7 cellular contexts compared by ENCODE assay signal in the genomic region with DNA sequence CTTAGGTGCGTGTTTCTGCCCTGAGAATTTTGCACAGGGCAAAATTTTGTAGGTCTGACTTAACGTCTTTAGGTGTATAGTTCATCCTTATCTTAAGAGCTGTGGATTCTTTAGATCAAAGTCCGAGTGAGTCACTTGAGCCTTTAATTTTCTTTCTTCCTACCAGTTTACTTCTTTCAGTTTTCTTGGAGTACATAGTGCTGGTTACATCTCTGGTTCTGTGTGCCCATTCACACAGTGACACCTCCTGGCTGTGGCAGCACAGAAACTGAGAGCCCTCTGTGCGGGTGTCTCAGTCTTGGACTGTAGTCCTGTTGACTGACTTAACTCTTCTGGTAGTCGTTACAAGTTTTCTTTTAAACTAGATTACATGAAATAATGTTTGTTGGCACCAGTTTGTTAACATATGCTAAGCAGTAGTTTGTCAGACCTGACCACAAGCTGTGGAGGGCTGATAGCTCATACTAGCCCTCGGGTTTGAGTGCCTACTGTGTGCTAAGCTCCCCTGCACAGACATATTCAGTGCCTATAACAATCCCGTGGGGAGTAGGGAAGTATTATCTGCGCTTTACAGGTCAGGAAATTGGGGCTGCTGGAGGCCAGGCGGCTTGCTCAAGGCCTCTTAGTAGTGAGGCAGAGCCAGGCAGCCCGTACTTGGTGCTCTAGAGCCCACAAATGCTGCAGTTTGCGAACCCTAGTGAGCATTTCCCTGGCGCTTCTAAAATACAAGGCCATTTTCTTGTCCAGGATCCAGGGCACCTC. TPM values are rescaled to one million over a fixed set of nuclear protein-coding genes. Genes with fewer than 3 reads are reported as not detected.
DNase-seq lines count a peak whose midpoint lies in the region; ATAC-seq and TF ChIP-seq lines count a peak whose summit lies in the region.

No MANE protein-coding gene starts in this region.

- no peaks in the 10 kb centered on the region for H3K9me3 ChIP-seq in muscle layer of duodenum (ENCODE audit: control insufficient read depth in 1 of 2, low read length in 2 of 2)
- H3K9me3 ChIP-seq in thyroid gland = no peaks in the 10 kb centered on the region

- H3K9me3 Mint-ChIP-seq in effector memory CD8-positive, alpha-beta T cell = no peaks in the 10 kb centered on the region

- ATAC-seq in effector memory CD8-positive, alpha-beta T cell (replicated peaks) = peak; percentile 32

- H3K36me3 Mint-ChIP-seq in effector memory CD8-positive, alpha-beta T cell (ENCODE audit: insufficient read depth) = peaks cover 13% of the 10 kb centered on the region

- peak overlapping the region; percentile 71 for H3K27ac ChIP-seq in muscle layer of duodenum (ENCODE audit: low read length)
- peak overlapping the region in 2 of 3 donors; percentile 69 to 81 for H3K27ac ChIP-seq in thyroid gland

- 31 to 42% methylated on average over 12 of the region's 12 CpGs for WGBS in thyroid gland, 2 donors

- no peaks in the 10 kb centered on the region for H3K27me3 Mint-ChIP-seq in effector memory CD8-positive, alpha-beta T cell

- peak overlapping the region; percentile 89 to 97 for H3K27ac Mint-ChIP-seq in effector memory CD8-positive, alpha-beta T cell

- in situ Hi-C loops in GM13977 (cut with MboI; ENCODE audit: low pct_unique_long_range_greater_than_20kb, low sequenced_read_pairs, unreplicated experiment) = no loop called here

- H3K4me3 Mint-ChIP-seq in effector memory CD8-positive, alpha-beta T cell = peak overlapping the region; percentile 97 to 98

- H3K4me1 ChIP-seq in muscle layer of duodenum (ENCODE audit: control insufficient read depth in 1 of 2, insufficient read depth in 2 of 2, low read length in 2 of 2) (peaks cover 3 to 48% of the 10 kb centered on the region in 2 donors), thyroid gland (peaks cover 36 to 59% of the 10 kb centered on the region in 2 donors)

- H3K4me1 Mint-ChIP-seq in effector memory CD8-positive, alpha-beta T cell (ENCODE audit: low read depth in 2 of 2) = peaks cover 63 to 68% of the 10 kb centered on the region in 2 donors

- H3K36me3 ChIP-seq in muscle layer of duodenum (ENCODE audit: control insufficient read depth in 1 of 2, insufficient read depth in 2 of 2, low read length in 2 of 2) (no peaks in the 10 kb centered on the region), thyroid gland (no peaks in the 10 kb centered on the region)

- H3K27me3 ChIP-seq in muscle layer of duodenum (ENCODE audit: low read depth, low read length) = no peaks in the 10 kb centered on the region
- H3K27me3 ChIP-seq in thyroid gland = no peaks in the 10 kb centered on the region

- intact Hi-C loops in thyroid gland (cut with DNase I) = no loop called here

- DNase-seq in GM13977 (ENCODE audit: low spot score) = peak; percentile 43
- DNase-seq in Kasumi-1 (lab: John Stamatoyannopoulos, UW) = peak; percentile 54 to 65
- peak; percentile 73 for DNase-seq in activated CD4-positive, alpha-beta T cell treated with anti-CD3 and anti-CD28 coated beads for 48 hours
- peak; percentile 25 to 36 (median 30) for DNase-seq in effector memory CD8-positive, alpha-beta T cell
- peak in 1 of 2 donors; percentile 37 for DNase-seq in thyroid gland
- DNase-seq in islet precursor cell = no peak

- H3K4me3 ChIP-seq in muscle layer of duodenum (ENCODE audit: low read depth in 1 of 2, low read length in 2 of 2) = peak overlapping the region; percentile 68 to 88
- peak overlapping the region; percentile 27 to 93 (median 93) for H3K4me3 ChIP-seq in thyroid gland (replicated peaks in 1 of 3)

- TF ChIP-seq CTCF in GM13977 (IDR thresholded peaks at IDR 0.05; ENCODE audit: extremely low read depth, insufficient read depth, missing control alignments) = peak; percentile 43
- peak in 3 of 6 experiments; percentile 16 to 28 (median 22) for TF ChIP-seq CTCF in thyroid gland (IDR thresholded peaks at IDR 0.05)

- TF ChIP-seq POLR2A in thyroid gland (IDR thresholded peaks at IDR 0.05) = no peak

RNA-seq across cellular contexts. Expression of gene GATAD2A, which starts 1.6 kb away (rescaled TPM):
- total RNA-seq in thyroid gland = 10 to 100 TPM; 33.2 to 82.4 (median 51.8) TPM
